12 cellular contexts compared by ENCODE assay signal in genomic region chr10:59387951-59388431, GRCh38. TPM values are rescaled to one million over a fixed set of nuclear protein-coding genes. Genes with fewer than 3 reads are reported as not detected.
DNase-seq lines count a peak whose midpoint lies in the region; ATAC-seq and TF ChIP-seq lines count a peak whose summit lies in the region.
"Had no signal": no experiment of that assay in that cellular context is flagged by ENCODE, and none has a peak within 500 bp of the region (broad histone marks: within the 10 kb centered on the region; RNA-seq: fewer than 3 reads in every experiment).

No MANE protein-coding gene starts in this region.

- H3K4me1 Mint-ChIP-seq in CD8-positive, alpha-beta T cell (ENCODE audit: low read depth), result no peaks in the 10 kb centered on the region

- DNase-seq in GM04504 (ENCODE audit: low read depth), result peak; percentile 86
- DNase-seq in fibroblast of pulmonary artery (ENCODE audit: low read depth), result peak; percentile 90
- no peak for DNase-seq in sciatic nerve (ENCODE audit: low spot score)
- DNase-seq in globus pallidus (ENCODE audit: low spot score), result no peak
- DNase-seq in NCI-H2227 treated with DMSO at 0.1 percent for 48 hours (lab: John Stamatoyannopoulos, UW), result no peak
- DNase-seq in CD8-positive, alpha-beta T cell, result no peak
- DNase-seq: activated CD4-positive, alpha-beta T cell treated with anti-CD3 and anti-CD28 coated beads for 48 hours; amniotic stem cell; DMS79 treated with DMSO at 0.1 percent for 48 hours; stimulated activated CD4-positive, alpha-beta T cell treated with anti-CD3 and anti-CD28 coated beads, Interleukin-12 subunit alpha, Interleukin-12 subunit beta, amount 100 ng/mL, for 4 hours had no signal

- no peaks in the 10 kb centered on the region for H3K36me3 Mint-ChIP-seq in CD8-positive, alpha-beta T cell

- no peaks in the 10 kb centered on the region for H3K9me3 ChIP-seq in CD8-positive, alpha-beta T cell (ENCODE audit: low read length)

- intact Hi-C loops in sciatic nerve (cut with DNase I), result no loop called here
- intact Hi-C loops in CD8-positive, alpha-beta T cell (cut with DNase I, micrococcal nuclease), result no loop called here

- POLR2A ChIA-PET in CD8-positive, alpha-beta T cell (lab: Charles Lee), result no interaction called here

- H3K27me3 Mint-ChIP-seq in CD8-positive, alpha-beta T cell (ENCODE audit: low read depth), result no peaks in the 10 kb centered on the region

- peak; percentile 96 for ATAC-seq in SK-N-SH treated with all-trans-retinoic acid at 6 μM for 48 hours
- ATAC-seq in sciatic nerve, result peak; percentile 34
- no peak for ATAC-seq in GM21367 (IDR thresholded peaks at IDR 0.05; ENCODE audit: unreplicated experiment)
- ATAC-seq in CD8-positive, alpha-beta T cell, result no peak

- no peaks in the 10 kb centered on the region for H3K36me3 ChIP-seq in CD8-positive, alpha-beta T cell (ENCODE audit: insufficient read depth, low read length)

- H3K9me3 Mint-ChIP-seq in CD8-positive, alpha-beta T cell, result peaks cover 2% of the 10 kb centered on the region

- CTCF ChIA-PET in CD8-positive, alpha-beta T cell (lab: Charles Lee), result no interaction called here

- no peak overlapping the region for H3K27ac Mint-ChIP-seq in CD8-positive, alpha-beta T cell

- H3K4me3 Mint-ChIP-seq in CD8-positive, alpha-beta T cell, result no peak overlapping the region

- TF ChIP-seq CTCF in fibroblast of pulmonary artery (IDR thresholded peaks at IDR 0.05; ENCODE audit: low read length, missing control alignments), result no peak
- no peak for TF ChIP-seq CTCF in CD8-positive, alpha-beta T cell (IDR thresholded peaks at IDR 0.05)

- H3K27ac ChIP-seq in CD8-positive, alpha-beta T cell (ENCODE audit: low read depth, low read length), result no peak overlapping the region

- no peak overlapping the region for H3K4me3 ChIP-seq in fibroblast of pulmonary artery (replicated peaks; ENCODE audit: low read depth, low read length)
- no peak overlapping the region for H3K4me3 ChIP-seq in CD8-positive, alpha-beta T cell (ENCODE audit: low read depth, low read length)

- H3K4me1 ChIP-seq in CD8-positive, alpha-beta T cell (ENCODE audit: insufficient read depth, low read length), result no peaks in the 10 kb centered on the region

- H3K27me3 ChIP-seq in CD8-positive, alpha-beta T cell (ENCODE audit: insufficient read depth, low read length), result no peaks in the 10 kb centered on the region

TF ChIP-seq in SK-N-SH treated with all-trans-retinoic acid at 6 μM for 48 hours, 23 proteins besides CTCF, POLR2A, EP300 and RAD21:
- TF ChIP-seq, protein P1, sequence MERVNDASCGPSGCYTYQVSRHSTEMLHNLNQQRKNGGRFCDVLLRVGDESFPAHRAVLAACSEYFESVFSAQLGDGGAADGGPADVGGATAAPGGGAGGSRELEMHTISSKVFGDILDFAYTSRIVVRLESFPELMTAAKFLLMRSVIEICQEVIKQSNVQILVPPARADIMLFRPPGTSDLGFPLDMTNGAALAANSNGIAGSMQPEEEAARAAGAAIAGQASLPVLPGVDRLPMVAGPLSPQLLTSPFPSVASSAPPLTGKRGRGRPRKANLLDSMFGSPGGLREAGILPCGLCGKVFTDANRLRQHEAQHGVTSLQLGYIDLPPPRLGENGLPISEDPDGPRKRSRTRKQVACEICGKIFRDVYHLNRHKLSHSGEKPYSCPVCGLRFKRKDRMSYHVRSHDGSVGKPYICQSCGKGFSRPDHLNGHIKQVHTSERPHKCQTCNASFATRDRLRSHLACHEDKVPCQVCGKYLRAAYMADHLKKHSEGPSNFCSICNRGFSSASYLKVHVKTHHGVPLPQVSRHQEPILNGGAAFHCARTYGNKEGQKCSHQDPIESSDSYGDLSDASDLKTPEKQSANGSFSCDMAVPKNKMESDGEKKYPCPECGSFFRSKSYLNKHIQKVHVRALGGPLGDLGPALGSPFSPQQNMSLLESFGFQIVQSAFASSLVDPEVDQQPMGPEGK (CRISPR knock-in tag; IDR thresholded peaks at IDR 0.05; ENCODE audit: borderline replicate concordance), result no peak
- TF ChIP-seq CSDC2 (CRISPR knock-in tag; IDR thresholded peaks at IDR 0.05), result 0 out of 2 replicates have a peak, but pooled peaks have one; percentile 18
TF ChIP-seq in SK-N-SH treated with all-trans-retinoic acid at 6 μM for 48 hours: peak in this region for 1.

RNA-seq across cellular contexts. Expression of gene FAM13C, which starts 25.6 kb away (rescaled TPM):
- 25.0 TPM for total RNA-seq in sciatic nerve
- total RNA-seq in CD8-positive, alpha-beta T cell, result not detected

Comparison
In these comparisons a context has a peak if more than half of its experiments do, and no peak if none do; other contexts are left out.
1. DNase-seq: peak in GM04504 (single experiment) and fibroblast of pulmonary artery (single experiment); none in sciatic nerve (single experiment), globus pallidus (single experiment), NCI-H2227 treated with DMSO at 0.1 percent for 48 hours (single experiment) and CD8-positive, alpha-beta T cell (0 of 7).
2. ATAC-seq: peak in SK-N-SH treated with all-trans-retinoic acid at 6 μM for 48 hours (single experiment) and sciatic nerve (single experiment); none in GM21367 (single experiment) and CD8-positive, alpha-beta T cell (single experiment).
3. RNA of gene FAM13C, which starts 25.6 kb away (total RNA-seq): 25.0 TPM in sciatic nerve (single experiment); not detected in CD8-positive, alpha-beta T cell; every median in the first group is over 10 times any median in the second.